ENCODE assay signal across 21 cellular contexts in genomic region chr12:80848858-80849257, GRCh38.
"Had no signal": no experiment of that assay in that cellular context is flagged by ENCODE, and none has a peak within 500 bp of the region (broad histone marks: within the 10 kb centered on the region; RNA-seq: fewer than 3 reads in every experiment).

No MANE protein-coding gene starts in this region.

- DNase-seq: activated CD4-positive, alpha-beta memory T cell treated with anti-CD3 and anti-CD28 coated beads for 36 hours; activated CD4-positive, alpha-beta T cell treated with anti-CD3 and anti-CD28 coated beads for 4 hours; activated CD4-positive, CD25-positive, alpha-beta regulatory T cell; activated naive CD4-positive, alpha-beta T cell treated with anti-CD3 and anti-CD28 coated beads for 36 hours; activated naive CD8-positive, alpha-beta T cell treated with anti-CD3 and anti-CD28 coated beads, Interleukin-2, amount 10 ng/mL, durations not matched to agents 7 days and 5 days; activated T-cell treated with anti-CD3 and anti-CD28 coated beads, Interleukin-2, amount 50 U/mL, for 48 hours; amniotic stem cell; cerebellar nuclear complex; heart left ventricle; islet precursor cell; left cardiac atrium; ovary; psoas muscle; stimulated activated CD4-positive, alpha-beta T cell treated with anti-CD3 and anti-CD28 coated beads, Interleukin-1b, Interleukin-23, amount 100 ng/mL, for 48 hours; stimulated activated naive CD8-positive, alpha-beta T cell treated with anti-CD3 and anti-CD28 coated beads, Interleukin-15, amount 100 ng/mL, for 72 hours had no signal

- H3K27me3 ChIP-seq: heart left ventricle, neutrophil, ovary, right atrium auricular region, tibial nerve had no signal

- H3K36me3 ChIP-seq: heart left ventricle, ovary, right atrium auricular region, tibial nerve had no signal

- ATAC-seq: heart left ventricle; left cardiac atrium; natural killer cell treated with Interleukin-12 subunit alpha and Interleukin-12 subunit beta and Interleukin-15 and Interleukin-18, amount 100 ng/mL, for 72 hours; psoas muscle; stimulated activated effector memory CD8-positive, alpha-beta T cell treated with anti-CD3 and anti-CD28 coated beads, Interleukin-12 subunit alpha, Interleukin-12 subunit beta, amount 100 ng/mL, for 72 hours; stimulated activated naive CD8-positive, alpha-beta T cell treated with anti-CD3 and anti-CD28 coated beads, Interleukin-15, amount 100 ng/mL, for 72 hours had no signal

- H3K27ac ChIP-seq: coronary artery, heart left ventricle, neutrophil, ovary, psoas muscle, right atrium auricular region, tibial nerve had no signal

- H3K4me3 ChIP-seq: coronary artery, heart left ventricle, ovary, psoas muscle, right atrium auricular region, tibial nerve had no signal

- H3K4me1 ChIP-seq: psoas muscle, right atrium auricular region, tibial nerve had no signal

- H3K9me3 ChIP-seq: heart left ventricle, neutrophil, ovary, psoas muscle, right atrium auricular region, tibial nerve had no signal
